In genomic region chr2:130837175-130837810, GRCh38 we compare ENCODE assay signal across 1 cellular context.
TF ChIP-seq lines count a peak whose summit lies in the region.

No MANE protein-coding gene starts in this region.

TF ChIP-seq in GM12878, 131 proteins besides CTCF, POLR2A, EP300 and RAD21:
- TF ChIP-seq SUZ12 (IDR thresholded peaks at IDR 0.05; ENCODE audit: unreplicated experiment) (peak; percentile 6), CREB1 (IDR thresholded peaks at IDR 0.05; ENCODE audit: low read depth) (no peak)
